ENCODE assay signal across 8 cellular contexts in genomic region chr13:99496322-99497142, GRCh38. TPM values are rescaled to one million over a fixed set of nuclear protein-coding genes. Genes with fewer than 3 reads are reported as not detected.
A peak's percentile ranks its signal among the peaks of the same experiment; 100 is the strongest.
DNase-seq lines count a peak whose midpoint lies in the region; ATAC-seq and TF ChIP-seq lines count a peak whose summit lies in the region.

No MANE protein-coding gene starts in this region.

- intact Hi-C loops in vagina (cut with DNase I): no loop called here

- H3K27me3 ChIP-seq in neutrophil (no peaks in the 10 kb centered on the region), vagina (no peaks in the 10 kb centered on the region)

- no peak for TF ChIP-seq POLR2A in vagina (IDR thresholded peaks at IDR 0.05)

- no peaks in the 10 kb centered on the region for H3K36me3 ChIP-seq in neutrophil
- H3K36me3 ChIP-seq in vagina: no peaks in the 10 kb centered on the region

- H3K27ac ChIP-seq in neutrophil (peak overlapping the region; percentile 97), vagina (peak overlapping the region; percentile 86)

- ATAC-seq in GM21619 (IDR thresholded peaks at IDR 0.05; ENCODE audit: unreplicated experiment): peak; percentile 43

- TF ChIP-seq CTCF in epithelial cell of proximal tubule (conservative IDR thresholded peaks at IDR 0.05; ENCODE audit: low read depth, low read length) (no peak), neutrophil (IDR thresholded peaks at IDR 0.05) (no peak), vagina (IDR thresholded peaks at IDR 0.05) (no peak)

- H3K9me3 ChIP-seq in neutrophil (no peaks in the 10 kb centered on the region), vagina (no peaks in the 10 kb centered on the region)

- H3K4me1 ChIP-seq in neutrophil (ENCODE audit: control insufficient read depth in 1 of 2, insufficient read depth in 1 of 2, low read depth in 1 of 2, low read length in 1 of 2): peaks cover 56 to 64% of the 10 kb centered on the region in 2 experiments
- H3K4me1 ChIP-seq in vagina: peaks cover 21% of the 10 kb centered on the region

- DNase-seq in CMK (ENCODE audit: low read depth) (peak; percentile 88), LoVo (ENCODE audit: low spot score) (peak; percentile 88), epithelial cell of proximal tubule (ENCODE audit: low read depth) (no peak), vagina (ENCODE audit: extremely low spot score in 2 of 2) (peak in 1 of 2 donors; percentile 90), NCI-H510A (lab: John Stamatoyannopoulos, UW) (no peak)
- DNase-seq in activated CD4-positive, alpha-beta T cell treated with anti-CD3 and anti-CD28 coated beads, Interleukin-2, amount 50 U/mL, for 24 hours (ENCODE audit: low read depth in 1 of 2, low spot score in 1 of 2): peak; percentile 10 to 54

- peak overlapping the region; percentile 2 for H3K4me3 ChIP-seq in epithelial cell of proximal tubule (ENCODE audit: low read depth, low read length)
- H3K4me3 ChIP-seq in neutrophil (ENCODE audit: low read depth in 1 of 2, low read length in 1 of 2): peak overlapping the region; percentile 67 to 83
- peak overlapping the region; percentile 31 to 36 for H3K4me3 ChIP-seq in vagina

RNA-seq across cellular contexts. Expression of gene TM9SF2, which starts 4.7 kb away (rescaled TPM):
- total RNA-seq in epithelial cell of proximal tubule (96.1 and 114 TPM in 2 replicates), vagina (59.2 TPM)

Comparison
In these comparisons a context has a peak if more than half of its experiments do, and no peak if none do; other contexts are left out.
1. DNase-seq: peak in CMK (single experiment), LoVo (single experiment) and activated CD4-positive, alpha-beta T cell treated with anti-CD3 and anti-CD28 coated beads, Interleukin-2, amount 50 U/mL, for 24 hours (2 of 2); none in epithelial cell of proximal tubule (single experiment) and NCI-H510A (single experiment).
2. H3K4me3 ChIP-seq: peak in every context shown above with its lines; median percentile 75 in neutrophil; 34 in vagina; 2 in epithelial cell of proximal tubule.